ENCODE assay signal across 15 cellular contexts in genomic region chr15:63173116-63173470, GRCh38.
"Had no signal": no experiment of that assay in that cellular context is flagged by ENCODE, and none has a peak within 500 bp of the region (broad histone marks: within the 10 kb centered on the region; RNA-seq: fewer than 3 reads in every experiment).

No MANE protein-coding gene starts in this region.

- H3K9me3 ChIP-seq: ovary, sigmoid colon, thyroid gland had no signal

- H3K4me3 ChIP-seq: dorsolateral prefrontal cortex, lung, ovary, sigmoid colon, thyroid gland had no signal

- H3K27ac Mint-ChIP-seq: activated naive CD4-positive, alpha-beta T cell treated with anti-CD3 and anti-CD28 coated beads, Interleukin-2, amount 50 U/mL, for 72 hours; mesothelial cell of epicardium; stimulated activated memory B cell treated with anti-CD40 and anti-IgM and Interleukin-4, amounts not matched to agents 10 μg/mL and 1 μg/mL and 100 μg/mL, for 72 hours had no signal

- H3K4me1 Mint-ChIP-seq: stimulated activated memory B cell treated with anti-CD40 and anti-IgM and Interleukin-4, amounts not matched to agents 10 μg/mL and 1 μg/mL and 100 μg/mL, for 72 hours had no signal

- H3K4me3 Mint-ChIP-seq: mesothelial cell of epicardium; stimulated activated memory B cell treated with anti-CD40 and anti-IgM and Interleukin-4, amounts not matched to agents 10 μg/mL and 1 μg/mL and 100 μg/mL, for 72 hours had no signal

- H3K36me3 ChIP-seq: ovary, sigmoid colon, thyroid gland, WERI-Rb-1 had no signal

- H3K9me3 Mint-ChIP-seq: activated naive CD4-positive, alpha-beta T cell treated with anti-CD3 and anti-CD28 coated beads, Interleukin-2, amount 50 U/mL, for 72 hours; mesothelial cell of epicardium; stimulated activated memory B cell treated with anti-CD40 and anti-IgM and Interleukin-4, amounts not matched to agents 10 μg/mL and 1 μg/mL and 100 μg/mL, for 72 hours had no signal

- H3K4me1 ChIP-seq: sigmoid colon, thyroid gland had no signal

- H3K27me3 Mint-ChIP-seq: stimulated activated memory B cell treated with anti-CD40 and anti-IgM and Interleukin-4, amounts not matched to agents 10 μg/mL and 1 μg/mL and 100 μg/mL, for 72 hours had no signal

- H3K27me3 ChIP-seq: dorsolateral prefrontal cortex, ovary, sigmoid colon, thyroid gland had no signal

- DNase-seq: activated CD4-positive, alpha-beta T cell treated with anti-CD3 and anti-CD28 coated beads for 1 hour; activated gamma-delta T cell treated with Interleukin-2 at 50 U/mL for 16 hours; dorsolateral prefrontal cortex; foreskin melanocyte; kidney; ovary; sigmoid colon; stimulated activated CD4-positive, alpha-beta T cell treated with anti-CD3 and anti-CD28 coated beads, Interleukin-4, amount 100 ng/mL, for 24 hours; T-helper 2 cell had no signal

- H3K36me3 Mint-ChIP-seq: activated naive CD4-positive, alpha-beta T cell treated with anti-CD3 and anti-CD28 coated beads, Interleukin-2, amount 50 U/mL, for 72 hours; mesothelial cell of epicardium; stimulated activated memory B cell treated with anti-CD40 and anti-IgM and Interleukin-4, amounts not matched to agents 10 μg/mL and 1 μg/mL and 100 μg/mL, for 72 hours had no signal

- FAIRE-seq: kidney had no signal

- H3K27ac ChIP-seq: ovary, sigmoid colon, thyroid gland, WERI-Rb-1 had no signal
